22 cellular contexts compared by ENCODE assay signal in genomic region chr2:98819350-98819749, GRCh38.
"Had no signal": no experiment of that assay in that cellular context is flagged by ENCODE, and none has a peak within 500 bp of the region (broad histone marks: within the 10 kb centered on the region; RNA-seq: fewer than 3 reads in every experiment).

No MANE protein-coding gene starts in this region.

- H3K27ac ChIP-seq: adrenal gland, PC-9 had no signal

- H3K36me3 ChIP-seq: adrenal gland had no signal

- ATAC-seq: activated T-helper 17 cell treated with anti-CD3 and anti-CD28 coated beads, Interleukin-2, amount 50 U/mL, for 72 hours; T-helper 17 cell had no signal

- H2AFZ ChIP-seq: PC-9 had no signal

- H3K9me3 Mint-ChIP-seq: activated B cell treated with CpG ODN at 0.5 μM for 24 hours; activated CD4-positive, alpha-beta memory T cell treated with anti-CD3 and anti-CD28 coated beads, Interleukin-2, amount 10 ng/mL, durations not matched to agents 7 days and 5 days; activated naive CD8-positive, alpha-beta T cell treated with anti-CD3 and anti-CD28 coated beads, Interleukin-2, amount 10 ng/mL, durations not matched to agents 7 days and 5 days; activated T-helper 17 cell treated with anti-CD3 and anti-CD28 coated beads, Interleukin-2, amount 50 U/mL, for 72 hours had no signal

- H3K4me3 Mint-ChIP-seq: activated B cell treated with CpG ODN at 0.5 μM for 24 hours; activated CD4-positive, alpha-beta memory T cell treated with anti-CD3 and anti-CD28 coated beads, Interleukin-2, amount 10 ng/mL, durations not matched to agents 7 days and 5 days; activated naive CD8-positive, alpha-beta T cell treated with anti-CD3 and anti-CD28 coated beads, Interleukin-2, amount 10 ng/mL, durations not matched to agents 7 days and 5 days; activated T-helper 17 cell treated with anti-CD3 and anti-CD28 coated beads, Interleukin-2, amount 50 U/mL, for 72 hours; T-helper 17 cell had no signal

- DNase-seq: activated B cell treated with CpG ODN at 0.5 μM for 24 hours; activated CD4-positive, alpha-beta memory T cell treated with anti-CD3 and anti-CD28 coated beads, Interleukin-2, amount 10 ng/mL, durations not matched to agents 7 days and 5 days; activated CD4-positive, alpha-beta T cell treated with anti-CD3 and anti-CD28 coated beads for 1 hour; activated CD4-positive, alpha-beta T cell treated with anti-CD3 and anti-CD28 coated beads, Interleukin-2, amount 50 U/mL, for 1 hour; activated naive CD4-positive, alpha-beta T cell treated with anti-CD3 and anti-CD28 coated beads, Interleukin-2, amount 50 U/mL, for 16 hours; activated naive CD8-positive, alpha-beta T cell treated with anti-CD3 and anti-CD28 coated beads, Interleukin-2, amount 10 ng/mL, durations not matched to agents 7 days and 5 days; activated T-cell treated with anti-CD3 and anti-CD28 coated beads for 4 hours; activated T-cell treated with anti-CD3 and anti-CD28 coated beads, Interleukin-2, amount 50 U/mL, for 48 hours; Kasumi-1; KBM-7; NCI-H1105 treated with DMSO at 0.1 percent for 48 hours; NCI-H1436 treated with DMSO at 0.1 percent for 48 hours; NCI-H187; NCI-H2081; NCI-H510A treated with DMSO at 0.1 percent for 48 hours; NCI-H69; PC-9; SIG-M5; T-helper 17 cell; T-helper 9 cell had no signal

- H3K27ac Mint-ChIP-seq: activated B cell treated with CpG ODN at 0.5 μM for 24 hours; activated CD4-positive, alpha-beta memory T cell treated with anti-CD3 and anti-CD28 coated beads, Interleukin-2, amount 10 ng/mL, durations not matched to agents 7 days and 5 days; activated naive CD8-positive, alpha-beta T cell treated with anti-CD3 and anti-CD28 coated beads, Interleukin-2, amount 10 ng/mL, durations not matched to agents 7 days and 5 days; activated T-helper 17 cell treated with anti-CD3 and anti-CD28 coated beads, Interleukin-2, amount 50 U/mL, for 72 hours; T-helper 17 cell had no signal

- H3K4me3 ChIP-seq: adrenal gland, PC-9 had no signal
